1 cellular context compared by ENCODE assay signal in the genomic region with DNA sequence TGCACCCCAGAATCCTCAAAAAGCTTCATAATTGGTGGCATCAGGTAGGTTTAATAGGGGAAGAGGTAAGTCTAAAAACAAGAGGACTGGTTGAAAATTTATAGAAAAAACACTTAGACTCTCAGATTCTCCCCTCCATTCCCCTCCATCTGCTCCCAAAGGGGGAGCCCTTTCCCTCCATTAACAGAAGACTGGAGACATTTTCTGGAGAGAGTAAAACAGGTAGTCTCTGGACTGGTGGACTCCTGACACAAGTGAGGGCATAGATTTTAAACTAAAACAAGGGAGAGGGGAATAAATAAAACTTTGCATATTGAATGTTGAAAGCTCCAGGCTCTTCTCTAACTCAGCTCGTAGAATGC.
A peak's percentile ranks its signal among the peaks of the same experiment; 100 is the strongest.
TF ChIP-seq lines count a peak whose summit lies in the region.

No MANE protein-coding gene starts in this region.

TF ChIP-seq in SK-N-SH, 30 proteins besides CTCF, POLR2A, EP300 and RAD21 (continued from another document):
- TF ChIP-seq TAF1 (IDR thresholded peaks at IDR 0.05; ENCODE audit: borderline replicate concordance, low read depth, low read length) (no peak), TEAD4 (IDR thresholded peaks at IDR 0.05; ENCODE audit: borderline replicate concordance, insufficient read depth) (0 out of 2 replicates have a peak, but pooled peaks have one; percentile 5), ELF1 (IDR thresholded peaks at IDR 0.05) (no peak), TCF12 (IDR thresholded peaks at IDR 0.05) (no peak)
- TF ChIP-seq, protein P1, sequence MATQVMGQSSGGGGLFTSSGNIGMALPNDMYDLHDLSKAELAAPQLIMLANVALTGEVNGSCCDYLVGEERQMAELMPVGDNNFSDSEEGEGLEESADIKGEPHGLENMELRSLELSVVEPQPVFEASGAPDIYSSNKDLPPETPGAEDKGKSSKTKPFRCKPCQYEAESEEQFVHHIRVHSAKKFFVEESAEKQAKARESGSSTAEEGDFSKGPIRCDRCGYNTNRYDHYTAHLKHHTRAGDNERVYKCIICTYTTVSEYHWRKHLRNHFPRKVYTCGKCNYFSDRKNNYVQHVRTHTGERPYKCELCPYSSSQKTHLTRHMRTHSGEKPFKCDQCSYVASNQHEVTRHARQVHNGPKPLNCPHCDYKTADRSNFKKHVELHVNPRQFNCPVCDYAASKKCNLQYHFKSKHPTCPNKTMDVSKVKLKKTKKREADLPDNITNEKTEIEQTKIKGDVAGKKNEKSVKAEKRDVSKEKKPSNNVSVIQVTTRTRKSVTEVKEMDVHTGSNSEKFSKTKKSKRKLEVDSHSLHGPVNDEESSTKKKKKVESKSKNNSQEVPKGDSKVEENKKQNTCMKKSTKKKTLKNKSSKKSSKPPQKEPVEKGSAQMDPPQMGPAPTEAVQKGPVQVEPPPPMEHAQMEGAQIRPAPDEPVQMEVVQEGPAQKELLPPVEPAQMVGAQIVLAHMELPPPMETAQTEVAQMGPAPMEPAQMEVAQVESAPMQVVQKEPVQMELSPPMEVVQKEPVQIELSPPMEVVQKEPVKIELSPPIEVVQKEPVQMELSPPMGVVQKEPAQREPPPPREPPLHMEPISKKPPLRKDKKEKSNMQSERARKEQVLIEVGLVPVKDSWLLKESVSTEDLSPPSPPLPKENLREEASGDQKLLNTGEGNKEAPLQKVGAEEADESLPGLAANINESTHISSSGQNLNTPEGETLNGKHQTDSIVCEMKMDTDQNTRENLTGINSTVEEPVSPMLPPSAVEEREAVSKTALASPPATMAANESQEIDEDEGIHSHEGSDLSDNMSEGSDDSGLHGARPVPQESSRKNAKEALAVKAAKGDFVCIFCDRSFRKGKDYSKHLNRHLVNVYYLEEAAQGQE (IDR thresholded peaks at IDR 0.05; ENCODE audit: low read depth, low read length), result no peak
- TF ChIP-seq, protein P2, sequence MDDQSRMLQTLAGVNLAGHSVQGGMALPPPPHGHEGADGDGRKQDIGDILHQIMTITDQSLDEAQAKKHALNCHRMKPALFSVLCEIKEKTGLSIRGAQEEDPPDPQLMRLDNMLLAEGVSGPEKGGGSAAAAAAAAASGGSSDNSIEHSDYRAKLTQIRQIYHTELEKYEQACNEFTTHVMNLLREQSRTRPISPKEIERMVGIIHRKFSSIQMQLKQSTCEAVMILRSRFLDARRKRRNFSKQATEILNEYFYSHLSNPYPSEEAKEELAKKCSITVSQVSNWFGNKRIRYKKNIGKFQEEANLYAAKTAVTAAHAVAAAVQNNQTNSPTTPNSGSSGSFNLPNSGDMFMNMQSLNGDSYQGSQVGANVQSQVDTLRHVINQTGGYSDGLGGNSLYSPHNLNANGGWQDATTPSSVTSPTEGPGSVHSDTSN (IDR thresholded peaks at IDR 0.05), result no peak
